ENCODE assay signal across 31 cellular contexts in the genomic region with DNA sequence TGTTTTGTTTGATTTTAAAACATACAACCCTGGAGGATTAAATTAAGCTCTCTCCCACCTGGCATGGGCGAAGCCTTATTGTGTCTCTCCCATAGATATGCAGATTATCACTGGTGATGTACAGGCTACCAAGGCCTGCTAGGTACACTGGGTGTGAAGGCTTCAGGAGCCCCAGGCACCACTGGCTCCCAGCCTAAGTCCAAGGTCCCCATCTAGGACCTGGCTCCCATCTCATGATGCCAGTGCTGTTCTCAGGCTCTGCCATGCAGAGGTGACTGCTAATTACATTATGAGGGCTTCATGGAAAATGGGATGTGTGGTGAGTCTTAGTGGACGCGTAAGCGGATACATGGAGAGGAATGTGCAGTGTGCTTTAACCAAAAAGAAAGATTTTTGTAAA.
"Had no signal": no experiment of that assay in that cellular context is flagged by ENCODE, and none has a peak within 500 bp of the region (broad histone marks: within the 10 kb centered on the region; RNA-seq: fewer than 3 reads in every experiment).

No MANE protein-coding gene starts in this region.

- H3K4me3 Mint-ChIP-seq: activated B cell treated with CpG ODN at 0.5 μM for 24 hours; activated CD4-positive, alpha-beta memory T cell treated with anti-CD3 and anti-CD28 coated beads for 36 hours; activated CD4-positive, alpha-beta T cell treated with anti-CD3 and anti-CD28 coated beads, Interleukin-2, amount 10 ng/mL, durations not matched to agents 24 days and 14 days; activated CD8-positive, alpha-beta T cell treated with anti-CD3 and anti-CD28 coated beads for 36 hours; activated naive CD4-positive, alpha-beta T cell treated with anti-CD3 and anti-CD28 coated beads, Interleukin-2, amount 10 ng/mL, durations not matched to agents 7 days and 5 days; activated naive CD4-positive, alpha-beta T cell treated with anti-CD3 and anti-CD28 coated beads, Interleukin-2, amount 50 U/mL, for 24 hours; activated naive CD8-positive, alpha-beta T cell; activated naive CD8-positive, alpha-beta T cell treated with anti-CD3 and anti-CD28 coated beads, Interleukin-2, amount 10 ng/mL, durations not matched to agents 7 days and 5 days; activated naive CD8-positive, alpha-beta T cell treated with anti-CD3 and anti-CD28 coated beads, Interleukin-2, amount 50 U/mL, for 24 hours; activated T-cell treated with anti-CD3 and anti-CD28 coated beads, Interleukin-2, amount 50 U/mL, for 24 hours; T-helper 1 cell treated with Interleukin-12 subunit alpha and Interleukin-12 subunit beta and Interleukin-4 antibody, amounts not matched to agents 30 μg/mL and 1 μg/mL, for 36 hours; T-helper 2 cell treated with Interferon-gamma antibody and Interleukin-4, amounts not matched to agents 5 μg/mL and 100 μg/mL, for 36 hours had no signal

- H3K4me1 Mint-ChIP-seq: activated B cell treated with CpG ODN at 0.5 μM for 24 hours; activated CD4-positive, alpha-beta T cell treated with anti-CD3 and anti-CD28 coated beads, Interleukin-2, amount 10 ng/mL, durations not matched to agents 24 days and 14 days; activated naive CD4-positive, alpha-beta T cell treated with anti-CD3 and anti-CD28 coated beads, Interleukin-2, amount 10 ng/mL, durations not matched to agents 7 days and 5 days; activated naive CD4-positive, alpha-beta T cell treated with anti-CD3 and anti-CD28 coated beads, Interleukin-2, amount 50 U/mL, for 24 hours; activated naive CD8-positive, alpha-beta T cell treated with anti-CD3 and anti-CD28 coated beads, Interleukin-2, amount 10 ng/mL, durations not matched to agents 7 days and 5 days; activated naive CD8-positive, alpha-beta T cell treated with anti-CD3 and anti-CD28 coated beads, Interleukin-2, amount 50 U/mL, for 24 hours had no signal

- ATAC-seq: activated CD8-positive, alpha-beta T cell treated with anti-CD3 and anti-CD28 coated beads for 36 hours; activated naive CD8-positive, alpha-beta T cell treated with anti-CD3 and anti-CD28 coated beads, Interleukin-2, amount 50 U/mL, for 24 hours; body of pancreas had no signal

- H3K27me3 ChIP-seq: body of pancreas, brain microvascular endothelial cell, breast epithelium had no signal

- H3K4me3 ChIP-seq: body of pancreas, breast epithelium had no signal

- H3K27ac Mint-ChIP-seq: activated B cell treated with CpG ODN at 0.5 μM for 24 hours; activated CD4-positive, alpha-beta memory T cell treated with anti-CD3 and anti-CD28 coated beads for 36 hours; activated CD4-positive, alpha-beta T cell treated with anti-CD3 and anti-CD28 coated beads, Interleukin-2, amount 10 ng/mL, durations not matched to agents 24 days and 14 days; activated CD8-positive, alpha-beta T cell treated with anti-CD3 and anti-CD28 coated beads for 36 hours; activated naive CD4-positive, alpha-beta T cell treated with anti-CD3 and anti-CD28 coated beads, Interleukin-2, amount 10 ng/mL, durations not matched to agents 7 days and 5 days; activated naive CD4-positive, alpha-beta T cell treated with anti-CD3 and anti-CD28 coated beads, Interleukin-2, amount 50 U/mL, for 24 hours; activated naive CD8-positive, alpha-beta T cell; activated naive CD8-positive, alpha-beta T cell treated with anti-CD3 and anti-CD28 coated beads, Interleukin-2, amount 10 ng/mL, durations not matched to agents 7 days and 5 days; activated naive CD8-positive, alpha-beta T cell treated with anti-CD3 and anti-CD28 coated beads, Interleukin-2, amount 50 U/mL, for 24 hours; activated T-cell treated with anti-CD3 and anti-CD28 coated beads, Interleukin-2, amount 50 U/mL, for 24 hours; activated T-helper 2 cell treated with anti-CD3 and anti-CD28 coated beads, Interferon-gamma antibody, Interleukin-2, Interleukin-4, amounts not matched to agents 10 μg/mL and 5 μg/mL and 100 μg/mL, durations not matched to agents 14 hours and 24 hours and 36 hours; T-helper 1 cell treated with Interleukin-12 subunit alpha and Interleukin-12 subunit beta and Interleukin-4 antibody, amounts not matched to agents 30 μg/mL and 1 μg/mL, for 36 hours; T-helper 2 cell treated with Interferon-gamma antibody and Interleukin-4, amounts not matched to agents 5 μg/mL and 100 μg/mL, for 36 hours had no signal

- DNase-seq: activated B cell treated with CpG ODN at 0.5 μM for 24 hours; activated CD4-positive, alpha-beta memory T cell treated with anti-CD3 and anti-CD28 coated beads for 36 hours; activated CD4-positive, alpha-beta T cell treated with anti-CD3 and anti-CD28 coated beads for 4 hours; activated CD4-positive, alpha-beta T cell treated with anti-CD3 and anti-CD28 coated beads, Interleukin-2, amount 10 ng/mL, durations not matched to agents 24 days and 14 days; activated CD4-positive, alpha-beta T cell treated with anti-CD3 and anti-CD28 coated beads, Interleukin-2, amount 50 U/mL, for 1 hour; activated CD4-positive, alpha-beta T cell treated with anti-CD3 and anti-CD28 coated beads, Interleukin-2, amount 50 U/mL, for 4 hours; activated CD4-positive, CD25-positive, alpha-beta regulatory T cell treated with anti-CD3 and anti-CD28 coated beads, Interleukin-2, amount 50 U/mL, for 72 hours; activated CD8-positive, alpha-beta memory T cell treated with anti-CD3 and anti-CD28 coated beads, Interleukin-2, amount 50 U/mL, for 48 hours; activated CD8-positive, alpha-beta T cell treated with anti-CD3 and anti-CD28 coated beads for 36 hours; activated effector memory CD4-positive, alpha-beta T cell treated with Interleukin-2 at 50 U/mL for 16 hours; activated gamma-delta T cell; activated naive CD4-positive, alpha-beta T cell treated with anti-CD3 and anti-CD28 coated beads, Interleukin-2, amount 10 ng/mL, durations not matched to agents 7 days and 5 days; activated naive CD4-positive, alpha-beta T cell treated with Interleukin-2 at 50 U/mL for 16 hours; activated naive CD8-positive, alpha-beta T cell treated with anti-CD3 and anti-CD28 coated beads, Interleukin-2, amount 10 ng/mL, durations not matched to agents 7 days and 5 days; activated naive CD8-positive, alpha-beta T cell treated with anti-CD3 and anti-CD28 coated beads, Interleukin-2, amount 50 U/mL, for 24 hours; activated T-cell treated with anti-CD3 and anti-CD28 coated beads, Interleukin-2, amount 50 U/mL, for 24 hours; activated T-cell treated with anti-CD3 and anti-CD28 coated beads, Interleukin-2, amount 50 U/mL, for 48 hours; aorta; body of pancreas; brain microvascular endothelial cell; central memory CD4-positive, alpha-beta T cell; T-helper 1 cell; T-helper 2 cell; T-helper 9 cell had no signal

- H3K36me3 Mint-ChIP-seq: activated CD4-positive, alpha-beta memory T cell treated with anti-CD3 and anti-CD28 coated beads for 36 hours; activated naive CD4-positive, alpha-beta T cell treated with anti-CD3 and anti-CD28 coated beads, Interleukin-2, amount 10 ng/mL, durations not matched to agents 7 days and 5 days; activated naive CD4-positive, alpha-beta T cell treated with anti-CD3 and anti-CD28 coated beads, Interleukin-2, amount 50 U/mL, for 24 hours; activated naive CD8-positive, alpha-beta T cell; activated naive CD8-positive, alpha-beta T cell treated with anti-CD3 and anti-CD28 coated beads, Interleukin-2, amount 10 ng/mL, durations not matched to agents 7 days and 5 days had no signal

- H3K27ac ChIP-seq: body of pancreas, brain microvascular endothelial cell, breast epithelium, VCaP had no signal

- H3K9me3 ChIP-seq: body of pancreas had no signal

- H3K27me3 Mint-ChIP-seq: activated B cell treated with CpG ODN at 0.5 μM for 24 hours; activated CD4-positive, alpha-beta memory T cell treated with anti-CD3 and anti-CD28 coated beads for 36 hours; activated CD4-positive, alpha-beta T cell treated with anti-CD3 and anti-CD28 coated beads, Interleukin-2, amount 10 ng/mL, durations not matched to agents 24 days and 14 days; activated CD8-positive, alpha-beta T cell treated with anti-CD3 and anti-CD28 coated beads for 36 hours; activated naive CD8-positive, alpha-beta T cell; activated naive CD8-positive, alpha-beta T cell treated with anti-CD3 and anti-CD28 coated beads, Interleukin-2, amount 10 ng/mL, durations not matched to agents 7 days and 5 days; activated naive CD8-positive, alpha-beta T cell treated with anti-CD3 and anti-CD28 coated beads, Interleukin-2, amount 50 U/mL, for 24 hours; activated T-cell treated with anti-CD3 and anti-CD28 coated beads, Interleukin-2, amount 50 U/mL, for 24 hours had no signal

- H3K9me3 Mint-ChIP-seq: activated CD4-positive, alpha-beta T cell treated with anti-CD3 and anti-CD28 coated beads, Interleukin-2, amount 10 ng/mL, durations not matched to agents 24 days and 14 days; activated CD8-positive, alpha-beta T cell treated with anti-CD3 and anti-CD28 coated beads for 36 hours; activated naive CD4-positive, alpha-beta T cell treated with anti-CD3 and anti-CD28 coated beads, Interleukin-2, amount 10 ng/mL, durations not matched to agents 7 days and 5 days; activated T-helper 2 cell treated with anti-CD3 and anti-CD28 coated beads, Interferon-gamma antibody, Interleukin-2, Interleukin-4, amounts not matched to agents 10 μg/mL and 5 μg/mL and 100 μg/mL, durations not matched to agents 14 hours and 24 hours and 36 hours; T-helper 1 cell treated with Interleukin-12 subunit alpha and Interleukin-12 subunit beta and Interleukin-4 antibody, amounts not matched to agents 30 μg/mL and 1 μg/mL, for 36 hours; T-helper 2 cell treated with Interferon-gamma antibody and Interleukin-4, amounts not matched to agents 5 μg/mL and 100 μg/mL, for 36 hours had no signal

- H3K36me3 ChIP-seq: brain microvascular endothelial cell, breast epithelium had no signal

- H3K4me1 ChIP-seq: body of pancreas, breast epithelium had no signal
